Comparison of ENCODE assay signal across 1 cellular context in the genomic region with DNA sequence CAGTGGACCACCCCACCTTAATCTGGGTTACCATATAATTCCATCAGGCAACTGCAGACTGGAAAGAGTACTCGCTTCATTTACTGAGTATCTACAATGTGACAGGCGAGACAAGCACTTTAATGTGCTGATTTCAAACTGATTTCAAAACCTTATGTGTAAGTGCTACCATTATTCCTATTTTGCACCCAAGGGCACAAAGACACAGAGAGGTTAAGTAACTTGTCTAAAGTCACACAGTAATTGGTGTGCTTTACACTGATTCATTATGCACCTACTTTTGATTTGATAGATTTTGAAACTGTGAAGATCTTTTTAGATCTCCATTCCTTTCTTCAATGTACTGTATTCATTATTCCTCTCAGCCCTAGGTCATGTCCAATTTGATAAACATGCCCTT.
TF ChIP-seq lines count a peak whose summit lies in the region.

No MANE protein-coding gene starts in this region.

TF ChIP-seq in H1, 55 proteins besides CTCF, POLR2A, EP300 and RAD21:
- no peak for TF ChIP-seq CBX5 (IDR thresholded peaks at IDR 0.05; ENCODE audit: low read depth, low read length)
- no peak for TF ChIP-seq JUND (IDR thresholded peaks at IDR 0.05; ENCODE audit: low read length)
- TF ChIP-seq KDM1A (IDR thresholded peaks at IDR 0.05; ENCODE audit: borderline replicate concordance, low read length), result peak; percentile 73; the same call in 1 of the 2 replicates
- no peak for TF ChIP-seq RFX5 (IDR thresholded peaks at IDR 0.05; ENCODE audit: borderline replicate concordance, low read depth, low read length)
- TF ChIP-seq, protein P1, sequence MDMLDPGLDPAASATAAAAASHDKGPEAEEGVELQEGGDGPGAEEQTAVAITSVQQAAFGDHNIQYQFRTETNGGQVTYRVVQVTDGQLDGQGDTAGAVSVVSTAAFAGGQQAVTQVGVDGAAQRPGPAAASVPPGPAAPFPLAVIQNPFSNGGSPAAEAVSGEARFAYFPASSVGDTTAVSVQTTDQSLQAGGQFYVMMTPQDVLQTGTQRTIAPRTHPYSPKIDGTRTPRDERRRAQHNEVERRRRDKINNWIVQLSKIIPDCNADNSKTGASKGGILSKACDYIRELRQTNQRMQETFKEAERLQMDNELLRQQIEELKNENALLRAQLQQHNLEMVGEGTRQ (IDR thresholded peaks at IDR 0.05; ENCODE audit: low read length), result no peak
